Comparison of ENCODE assay signal across 13 cellular contexts in genomic region chr18:51149605-51150429, GRCh38. TPM values are rescaled to one million over a fixed set of nuclear protein-coding genes. Genes with fewer than 3 reads are reported as not detected.
DNase-seq lines count a peak whose midpoint lies in the region; ATAC-seq and TF ChIP-seq lines count a peak whose summit lies in the region.
"Had no signal": no experiment of that assay in that cellular context is flagged by ENCODE, and none has a peak within 500 bp of the region (broad histone marks: within the 10 kb centered on the region; RNA-seq: fewer than 3 reads in every experiment).

No MANE protein-coding gene starts in this region.

- TF ChIP-seq CTCF in brain microvascular endothelial cell (IDR thresholded peaks at IDR 0.05; ENCODE audit: low read depth, low read length, missing control alignments) = no peak
- no peak for TF ChIP-seq CTCF in osteoblast (IDR thresholded peaks at IDR 0.05; ENCODE audit: extremely low read depth, low read depth, low read length)

- in situ Hi-C loops in brain microvascular endothelial cell (cut with HindIII; ENCODE audit: low pct_ligation_motif_present, low sequenced_read_pairs) = no loop called here

- H3K9me3 ChIP-seq in osteoblast (ENCODE audit: low read depth, low read length) = no peaks in the 10 kb centered on the region
- H3K9me3 ChIP-seq in effector memory CD4-positive, alpha-beta T cell (ENCODE audit: control insufficient read depth, low read length) = no peaks in the 10 kb centered on the region
- H3K9me3 ChIP-seq: suprapubic skin had no signal

- H3K27me3 ChIP-seq in brain microvascular endothelial cell (replicated peaks) (no peaks in the 10 kb centered on the region), osteoblast (ENCODE audit: insufficient read depth, low read length) (no peaks in the 10 kb centered on the region)
- no peaks in the 10 kb centered on the region for H3K27me3 ChIP-seq in effector memory CD4-positive, alpha-beta T cell (replicated peaks; ENCODE audit: control insufficient read depth, insufficient read depth, low read length, poor library complexity, severe bottlenecking)
- H3K27me3 ChIP-seq: cardiac muscle cell, suprapubic skin had no signal

- no peaks in the 10 kb centered on the region for H3K4me1 ChIP-seq in osteoblast (ENCODE audit: insufficient read depth, low read length)
- peaks cover 19% of the 10 kb centered on the region for H3K4me1 ChIP-seq in effector memory CD4-positive, alpha-beta T cell (ENCODE audit: control insufficient read depth, insufficient read depth, low read length, poor library complexity, severe bottlenecking)
- H3K4me1 ChIP-seq: suprapubic skin had no signal

- H4K20me1 ChIP-seq in osteoblast (ENCODE audit: insufficient read depth, low read length) = no peaks in the 10 kb centered on the region

- DNase-seq in ELF-1 (ENCODE audit: low read depth, low spot score) (peak; percentile 46), LoVo (ENCODE audit: low spot score) (peak; percentile 37), brain microvascular endothelial cell (peak; percentile 86), osteoblast (ENCODE audit: insufficient read length, low spot score, missing footprints) (peak; percentile 69), hepatic stellate cell (ENCODE audit: low spot score) (no peak), DMS153 (lab: John Stamatoyannopoulos, UW) (no peak)
- DNase-seq in effector memory CD4-positive, alpha-beta T cell = no peak
- DNase-seq: H7, NCI-H524 treated with DMSO at 0.1 percent for 48 hours, right cardiac atrium had no signal

- no peak for ATAC-seq in HG02970 (IDR thresholded peaks at IDR 0.05; ENCODE audit: low FRiP score, unreplicated experiment)
- ATAC-seq: right cardiac atrium had no signal

- no peaks in the 10 kb centered on the region for H3K79me2 ChIP-seq in osteoblast (ENCODE audit: insufficient read depth, low read length)

- H3K27ac ChIP-seq in brain microvascular endothelial cell (no peak overlapping the region), osteoblast (ENCODE audit: low read depth, low read length) (no peak overlapping the region)
- no peak overlapping the region for H3K27ac ChIP-seq in effector memory CD4-positive, alpha-beta T cell (ENCODE audit: insufficient read depth, low read length, poor library complexity, severe bottlenecking)
- H3K27ac ChIP-seq: cardiac muscle cell, suprapubic skin had no signal

- H3K4me2 ChIP-seq in osteoblast (ENCODE audit: insufficient read depth, low read length) = no peak overlapping the region

- H3K4me3 ChIP-seq in brain microvascular endothelial cell (ENCODE audit: low read depth, low read length) = no peak overlapping the region
- no peak overlapping the region for H3K4me3 ChIP-seq in osteoblast (ENCODE audit: insufficient read depth, low read length)
- H3K4me3 ChIP-seq in effector memory CD4-positive, alpha-beta T cell (ENCODE audit: insufficient read depth, low read depth, low read length, poor library complexity, severe bottlenecking) = no peak overlapping the region
- H3K4me3 ChIP-seq: cardiac muscle cell, suprapubic skin had no signal

- H2AFZ ChIP-seq in osteoblast (ENCODE audit: low read length) = no peak overlapping the region

- H3K36me3 ChIP-seq in brain microvascular endothelial cell (replicated peaks) = no peaks in the 10 kb centered on the region
- no peaks in the 10 kb centered on the region for H3K36me3 ChIP-seq in osteoblast (ENCODE audit: insufficient read depth, low read length)
- H3K36me3 ChIP-seq in effector memory CD4-positive, alpha-beta T cell (ENCODE audit: control insufficient read depth, insufficient read depth, low read length) = no peaks in the 10 kb centered on the region
- H3K36me3 ChIP-seq: cardiac muscle cell, suprapubic skin had no signal

RNA-seq across cellular contexts. Expression of gene MEX3C, which starts 47.7 kb away (rescaled TPM):
- total RNA-seq in osteoblast = 36.5 and 41.6 TPM in 2 replicates

Comparison
In these comparisons a context has a peak if more than half of its experiments do, and no peak if none do; other contexts are left out.
1. DNase-seq: peak in ELF-1 (single experiment), LoVo (single experiment), brain microvascular endothelial cell (single experiment) and osteoblast (single experiment); none in effector memory CD4-positive, alpha-beta T cell (0 of 3), hepatic stellate cell (single experiment) and DMS153 (single experiment).